In the genomic region with DNA sequence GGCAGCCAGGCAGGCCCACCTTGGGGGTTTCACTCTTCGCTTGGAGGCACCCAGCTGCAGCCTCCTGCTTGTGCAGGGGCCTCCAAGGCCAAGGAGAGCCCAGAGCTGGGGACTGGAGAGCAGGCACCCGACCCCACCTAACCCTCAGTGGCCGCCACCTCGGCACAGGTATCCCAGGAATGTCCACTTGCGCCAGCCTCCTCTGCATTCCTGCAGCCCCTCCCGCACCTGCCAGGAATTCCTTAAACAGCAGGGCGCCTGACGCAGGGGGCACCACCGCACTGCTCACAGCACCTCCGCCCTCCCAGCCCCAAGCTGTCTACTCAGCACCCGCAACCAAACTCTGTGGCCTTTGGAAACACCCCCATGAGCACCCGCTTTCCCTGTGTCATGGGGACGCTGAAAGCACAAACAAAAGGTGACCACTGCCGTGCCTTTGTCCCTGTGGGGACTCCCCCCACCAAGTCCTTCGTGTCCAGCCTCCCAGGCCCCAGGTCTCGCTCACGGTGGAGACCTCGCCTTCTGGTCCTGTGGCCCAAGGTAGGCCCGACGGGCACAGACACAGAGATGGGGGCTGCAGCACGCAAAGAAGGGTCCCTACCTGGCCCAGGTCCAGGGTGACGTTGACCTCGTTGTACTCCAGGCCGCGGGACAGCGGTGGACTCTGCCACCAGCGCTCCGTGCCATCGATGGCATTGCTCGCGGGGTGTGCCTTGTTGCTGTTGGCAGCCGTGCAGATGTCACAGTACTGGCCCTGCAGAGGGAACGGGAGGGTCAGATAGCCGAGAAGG, we compare ENCODE assay signal across 11 cellular contexts. TPM values are rescaled to one million over a fixed set of nuclear protein-coding genes. Genes with fewer than 3 reads are reported as not detected.
DNase-seq lines count a peak whose midpoint lies in the region; ATAC-seq, FAIRE-seq and TF ChIP-seq lines count a peak whose summit lies in the region.
"Had no signal": no experiment of that assay in that cellular context is flagged by ENCODE, and none has a peak within 500 bp of the region (broad histone marks: within the 10 kb centered on the region; RNA-seq: fewer than 3 reads in every experiment).

No MANE protein-coding gene starts in this region.

- H3K27me3 ChIP-seq in RWPE2 (ENCODE audit: insufficient read depth, poor library complexity, severe bottlenecking) (no peaks in the 10 kb centered on the region), right atrium auricular region (no peaks in the 10 kb centered on the region), ovary (peaks cover 2% of the 10 kb centered on the region)

- H3K4me2 ChIP-seq in A549: peak overlapping the region; percentile 91

- TF ChIP-seq RAD21 in A549 (conservative IDR thresholded peaks at IDR 0.05 in 1 of 2, IDR thresholded peaks at IDR 0.05 in 1 of 2): no peak

- H3K4me3 ChIP-seq in A549 (peak overlapping the region; percentile 100), RWPE2 (ENCODE audit: severe bottlenecking) (no peak overlapping the region), right atrium auricular region (no peak overlapping the region), ovary (no peak overlapping the region)
- H3K4me3 ChIP-seq: SJSA1 had no signal

- POLR2A ChIA-PET in A549 (lab: Yijun Ruan, JAX): interaction anchor here (1.4 kb wide), 1 partner anchor 25 kb away, joined by 4 read pairs; a partner anchor contains a TSS

- WGBS in A549 (ENCODE audit: missing lambda C conversion rate): 18% methylated on average over 34 of the region's 34 CpGs
- 85 to 87% (median 87%) methylated on average over 32 to 34 of the region's 34 CpGs for WGBS in ovary, 3 donors

- TF ChIP-seq POLR2A in A549 (IDR thresholded peaks at IDR 0.05; ENCODE audit: low read length): no peak
- no peak for TF ChIP-seq POLR2A in ovary (IDR thresholded peaks at IDR 0.05)

- no peak for TF ChIP-seq CTCF in A549 (IDR thresholded peaks at IDR 0.05)
- peak; percentile 39 for TF ChIP-seq CTCF in RWPE2 (IDR thresholded peaks at IDR 0.05; ENCODE audit: poor library complexity, severe bottlenecking)
- no peak for TF ChIP-seq CTCF in right atrium auricular region (IDR thresholded peaks at IDR 0.05)
- TF ChIP-seq CTCF in ovary (IDR thresholded peaks at IDR 0.05): no peak

- intact Hi-C loops in ovary (cut with DNase I): loop anchor here in 1 of 4 donors (10.0 kb wide), 1 partner anchor 57 kb away; a partner anchor contains a TSS

- CTCF ChIA-PET in A549 (lab: Yijun Ruan, JAX): interaction anchor here (0.7 to 12.6 kb wide), 8 partner anchors 8 to 116 kb away, joined by 3 to 290 read pairs (median 12); a partner anchor contains a TSS

- H3K4me1 ChIP-seq in A549 (peaks cover 71% of the 10 kb centered on the region), RWPE2 (ENCODE audit: insufficient read depth, poor library complexity, severe bottlenecking) (peaks cover 78% of the 10 kb centered on the region), right atrium auricular region (peaks cover 0 to 94% of the 10 kb centered on the region in 2 donors), ovary (ENCODE audit: insufficient read depth) (peaks cover 3% of the 10 kb centered on the region)

- peak; percentile 48 to 86; a peak in 3 of 5 replicates for TF ChIP-seq EP300 in A549 (IDR thresholded peaks at IDR 0.05)
- TF ChIP-seq EP300 in ovary (IDR thresholded peaks at IDR 0.05): no peak

- DNase-seq in A549 (ENCODE audit: low read depth in 1 of 2, low spot score in 1 of 2) (peak in 1 of 2 experiments; percentile 88), RWPE2 (ENCODE audit: low spot score) (peak; percentile 100), right atrium auricular region (ENCODE audit: low spot score) (no peak), ovary (peak in 4 of 5 donors; percentile 17 to 40 (median 36)), NCI-H748 treated with DMSO at 0.1 percent for 48 hours (lab: John Stamatoyannopoulos, UW) (no peak), DMS 273 (lab: John Stamatoyannopoulos, UW; ENCODE audit: unreplicated experiment) (no peak), NCI-H1105 (lab: John Stamatoyannopoulos, UW) (no peak)
- DNase-seq: activated CD8-positive, alpha-beta T cell treated with anti-CD3 and anti-CD28 coated beads, Interleukin-2, amount 10 ng/mL, durations not matched to agents 7 days and 5 days; GDM1 had no signal

- no peak for FAIRE-seq in A549 (lab: Jason Lieb, UNC)

- peaks cover 73% of the 10 kb centered on the region for H3K36me3 ChIP-seq in RWPE2 (ENCODE audit: low read depth)
- H3K36me3 ChIP-seq in right atrium auricular region: no peaks in the 10 kb centered on the region
- H3K36me3 ChIP-seq in ovary: no peaks in the 10 kb centered on the region
- H3K36me3 ChIP-seq: SJSA1 had no signal

- peak overlapping the region; percentile 97 to 99 for H3K27ac ChIP-seq in A549
- peak overlapping the region; percentile 99 for H3K27ac ChIP-seq in RWPE2 (ENCODE audit: poor library complexity, severe bottlenecking)
- H3K27ac ChIP-seq in right atrium auricular region: peak overlapping the region; percentile 95 to 98
- H3K27ac ChIP-seq in ovary: no peak overlapping the region
- H3K27ac ChIP-seq: SJSA1 had no signal

- no peaks in the 10 kb centered on the region for H3K9me3 ChIP-seq in A549
- H3K9me3 ChIP-seq in RWPE2 (ENCODE audit: severe bottlenecking): no peaks in the 10 kb centered on the region
- no peaks in the 10 kb centered on the region for H3K9me3 ChIP-seq in right atrium auricular region
- no peaks in the 10 kb centered on the region for H3K9me3 ChIP-seq in ovary
- H3K9me3 ChIP-seq: SJSA1 had no signal

- peak in 1 of 2 experiments; percentile 1; a peak in 3 of 6 replicates for ATAC-seq in A549
- ATAC-seq in RWPE2 (ENCODE audit: low read depth): peak; percentile 12
- no peak for ATAC-seq in HG02678 (IDR thresholded peaks at IDR 0.05; ENCODE audit: unreplicated experiment)
- ATAC-seq: activated CD8-positive, alpha-beta T cell treated with anti-CD3 and anti-CD28 coated beads, Interleukin-2, amount 10 ng/mL, durations not matched to agents 7 days and 5 days had no signal

TF ChIP-seq in A549, 52 proteins besides CTCF, POLR2A, EP300 and RAD21 (continues in another document):
- TF ChIP-seq, protein P1, sequence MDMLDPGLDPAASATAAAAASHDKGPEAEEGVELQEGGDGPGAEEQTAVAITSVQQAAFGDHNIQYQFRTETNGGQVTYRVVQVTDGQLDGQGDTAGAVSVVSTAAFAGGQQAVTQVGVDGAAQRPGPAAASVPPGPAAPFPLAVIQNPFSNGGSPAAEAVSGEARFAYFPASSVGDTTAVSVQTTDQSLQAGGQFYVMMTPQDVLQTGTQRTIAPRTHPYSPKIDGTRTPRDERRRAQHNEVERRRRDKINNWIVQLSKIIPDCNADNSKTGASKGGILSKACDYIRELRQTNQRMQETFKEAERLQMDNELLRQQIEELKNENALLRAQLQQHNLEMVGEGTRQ (IDR thresholded peaks at IDR 0.05): no peak
- TF ChIP-seq CHD2 (IDR thresholded peaks at IDR 0.05; ENCODE audit: low read length, partially characterized antibody) (no peak), NR3C1 (IDR thresholded peaks at IDR 0.05) (no peak), TFCP2L1 (CRISPR knock-in tag; IDR thresholded peaks at IDR 0.05) (no peak), CBX8 (IDR thresholded peaks at IDR 0.05) (no peak), NFE2L2 (conservative IDR thresholded peaks at IDR 0.05; ENCODE audit: low read length) (no peak)
- TF ChIP-seq, protein P2, sequence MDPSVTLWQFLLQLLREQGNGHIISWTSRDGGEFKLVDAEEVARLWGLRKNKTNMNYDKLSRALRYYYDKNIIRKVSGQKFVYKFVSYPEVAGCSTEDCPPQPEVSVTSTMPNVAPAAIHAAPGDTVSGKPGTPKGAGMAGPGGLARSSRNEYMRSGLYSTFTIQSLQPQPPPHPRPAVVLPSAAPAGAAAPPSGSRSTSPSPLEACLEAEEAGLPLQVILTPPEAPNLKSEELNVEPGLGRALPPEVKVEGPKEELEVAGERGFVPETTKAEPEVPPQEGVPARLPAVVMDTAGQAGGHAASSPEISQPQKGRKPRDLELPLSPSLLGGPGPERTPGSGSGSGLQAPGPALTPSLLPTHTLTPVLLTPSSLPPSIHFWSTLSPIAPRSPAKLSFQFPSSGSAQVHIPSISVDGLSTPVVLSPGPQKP (IDR thresholded peaks at IDR 0.05; ENCODE audit: low read depth, low read length): no peak

RNA-seq across cellular contexts. Expression of a gene that starts 5.1 kb away (rescaled TPM):
- polyA plus RNA-seq in A549 (2011; rRNA removed) (20.4 and 31.6 TPM in 2 replicates), A549 (2017; fragmentation: RNase III; extraction: RNeasy Plus Mini Kit Qiagen cat#74134 plus additional on column Dnase treatment) (196 to 212 TPM (median 202 TPM) in 3 replicates), ovary (10 to 100 TPM in 1 of 2 donors, 1 to 10 TPM in 1; 4.7 to 42.2 TPM)
- 91.5 and 122 TPM in 2 replicates for polyA plus RNA-seq in A549 (2012; cell fraction: cytosol; rRNA removed)
- polyA plus RNA-seq in A549 (2012; cell fraction: nucleus; rRNA removed): 829 and 950 TPM in 2 replicates
- 26.9 and 28.7 TPM in 2 replicates for polyA minus RNA-seq in A549 (2011; rRNA and poly(A)+ RNA removed)
- total RNA-seq in right atrium auricular region (10 to 100 TPM; 61.1 to 69.4 TPM), ovary (100 to 1,000 TPM in 1 of 7 donors, 10 to 100 TPM in 6; 24.7 to 115 (median 51.2) TPM)

RNA-seq across cellular contexts. Expression of a gene that starts 24.9 kb away (rescaled TPM):
- polyA plus RNA-seq in A549 (2011; rRNA removed) (3,697 and 4,026 TPM in 2 replicates), A549 (2017; fragmentation: RNase III; extraction: RNeasy Plus Mini Kit Qiagen cat#74134 plus additional on column Dnase treatment) (2,862 to 2,938 TPM (median 2,871 TPM) in 3 replicates), ovary (1,000 to 10,000 TPM; 1,038 to 9,967 TPM)
- polyA plus RNA-seq in A549 (2012; cell fraction: cytosol; rRNA removed): 8,308 and 13,239 TPM in 2 replicates
- polyA plus RNA-seq in A549 (2012; cell fraction: nucleus; rRNA removed): 5,168 and 6,855 TPM in 2 replicates
- 804 and 936 TPM in 2 replicates for polyA minus RNA-seq in A549 (2011; rRNA and poly(A)+ RNA removed)
- total RNA-seq in right atrium auricular region (1,000 to 10,000 TPM; 1,510 to 1,937 TPM), ovary (1,000 to 10,000 TPM; 2,424 to 8,739 (median 2,977) TPM)

RNA-seq across cellular contexts. Expression of a gene that starts 45.1 kb away (rescaled TPM):
- polyA plus RNA-seq in A549 (2011; rRNA removed): 3.9 and 5.0 TPM in 2 replicates
- polyA plus RNA-seq in A549 (2012; cell fraction: cytosol; rRNA removed): 5.9 and 7.3 TPM in 2 replicates
- 9.4 and 10.5 TPM in 2 replicates for polyA plus RNA-seq in A549 (2012; cell fraction: nucleus; rRNA removed)
- polyA plus RNA-seq in A549 (2017; fragmentation: RNase III; extraction: RNeasy Plus Mini Kit Qiagen cat#74134 plus additional on column Dnase treatment): 5.6 to 7.7 TPM (median 6.6 TPM) in 3 replicates
- polyA minus RNA-seq in A549 (2011; rRNA and poly(A)+ RNA removed): 6.1 and 7.1 TPM in 2 replicates
- total RNA-seq in right atrium auricular region: 10 to 100 TPM; 10.8 to 17.7 TPM
- total RNA-seq in ovary: 1 to 10 TPM; 3.6 to 7.0 (median 4.9) TPM
- 1 to 10 TPM; 2.7 to 4.1 TPM for polyA plus RNA-seq in ovary

RNA-seq across cellular contexts. Expression of a gene that starts 59.2 kb away (rescaled TPM):
- polyA plus RNA-seq in A549 (2011; rRNA removed) (68.9 and 87.9 TPM in 2 replicates), A549 (2017; fragmentation: RNase III; extraction: RNeasy Plus Mini Kit Qiagen cat#74134 plus additional on column Dnase treatment) (121 to 131 TPM (median 130 TPM) in 3 replicates), ovary (10 to 100 TPM in 1 of 2 donors, 1 to 10 TPM in 1; 7.8 to 52.5 TPM)
- polyA plus RNA-seq in A549 (2012; cell fraction: cytosol; rRNA removed): 217 and 255 TPM in 2 replicates
- polyA plus RNA-seq in A549 (2012; cell fraction: nucleus; rRNA removed): 249 and 328 TPM in 2 replicates
- 56.0 and 59.2 TPM in 2 replicates for polyA minus RNA-seq in A549 (2011; rRNA and poly(A)+ RNA removed)
- total RNA-seq in right atrium auricular region (100 to 1,000 TPM in 1 of 2 donors, 10 to 100 TPM in 1; 95.9 to 128 TPM), ovary (100 to 1,000 TPM in 1 of 7 donors, 10 to 100 TPM in 6; 42.8 to 109 (median 56.3) TPM)

Comparison
In these comparisons a context has a peak if more than half of its experiments do, and no peak if none do; other contexts are left out.
1. DNase-seq: peak in RWPE2 (single experiment) and ovary (4 of 5); none in right atrium auricular region (single experiment), NCI-H748 treated with DMSO at 0.1 percent for 48 hours (single experiment), DMS 273 (single experiment) and NCI-H1105 (single experiment).
2. H3K27ac ChIP-seq: peak in A549 (2 of 2), RWPE2 (single experiment) and right atrium auricular region (2 of 2); none in ovary (0 of 2).